In the genomic region with DNA sequence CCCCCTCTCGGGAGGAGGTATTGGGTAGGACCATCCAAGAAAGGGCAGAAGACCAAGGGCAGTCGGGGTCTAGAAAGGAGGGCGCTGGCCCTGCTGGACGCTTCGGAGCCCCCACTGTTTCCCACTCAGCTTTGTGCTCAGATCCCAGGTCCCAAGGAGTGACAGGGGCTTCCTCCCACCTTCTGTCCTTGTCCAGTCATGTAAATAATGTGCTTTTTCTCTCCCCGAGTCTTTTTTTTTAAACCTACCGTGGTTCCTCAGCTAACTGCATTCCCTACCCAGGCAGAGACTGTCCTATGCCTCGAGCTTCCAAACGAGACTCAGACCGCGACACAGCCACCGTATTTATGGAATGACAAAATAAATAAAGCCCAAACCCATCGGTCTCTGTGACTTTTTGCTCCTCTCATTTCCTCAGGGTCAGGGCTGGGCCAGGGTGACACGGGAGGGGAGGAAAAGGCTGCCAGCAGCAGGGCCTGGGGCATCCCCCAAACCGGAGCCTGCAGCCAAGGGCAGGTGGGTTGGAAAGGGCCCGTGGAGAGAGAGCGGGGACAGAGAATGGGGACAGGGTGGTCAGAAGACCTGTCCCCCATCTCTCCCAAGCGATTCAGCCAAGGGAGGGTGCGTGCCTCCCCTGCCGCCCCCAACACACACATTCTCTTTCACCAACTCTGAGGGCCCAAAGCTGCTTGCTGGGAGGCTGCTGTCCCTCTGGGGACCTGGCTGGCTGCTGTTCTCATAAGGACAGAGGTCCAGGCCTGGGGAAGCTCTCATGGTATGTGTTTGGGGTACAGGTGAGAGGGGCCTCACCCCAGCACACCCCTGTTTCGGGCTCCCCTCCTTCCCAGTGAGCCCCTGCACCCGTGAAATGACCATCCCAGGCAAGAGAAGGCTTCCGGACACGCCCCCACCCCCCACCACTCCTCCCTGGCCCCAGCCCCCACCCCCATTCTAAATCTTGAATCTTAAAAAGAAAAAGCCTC, we compare ENCODE assay signal across 20 cellular contexts. TPM values are rescaled to one million over a fixed set of nuclear protein-coding genes. Genes with fewer than 3 reads are reported as not detected.
DNase-seq lines count a peak whose midpoint lies in the region; ATAC-seq lines count a peak whose summit lies in the region.
"Had no signal": no experiment of that assay in that cellular context is flagged by ENCODE, and none has a peak within 500 bp of the region (broad histone marks: within the 10 kb centered on the region; RNA-seq: fewer than 3 reads in every experiment).

No MANE protein-coding gene starts in this region.

- H3K27me3 Mint-ChIP-seq in T-helper 17 cell (no peaks in the 10 kb centered on the region), immature natural killer cell (ENCODE audit: low read depth in 3 of 3) (peaks cover 4 to 22% (median 12%) of the 10 kb centered on the region in 3 donors)
- H3K27me3 Mint-ChIP-seq in stimulated activated naive B cell treated with anti-CD40 and anti-IgM and Interleukin-4, amounts not matched to agents 10 μg/mL and 1 μg/mL and 100 μg/mL, for 72 hours, result peaks cover 0 to 10% of the 10 kb centered on the region in 2 donors

- ATAC-seq in Right ventricle myocardium inferior, result no peak
- ATAC-seq in left ventricle myocardium superior, result no peak
- ATAC-seq in T-helper 17 cell, result peak; percentile 27
- peak; percentile 19 to 20 for ATAC-seq in stimulated activated naive B cell treated with anti-CD40 and anti-IgM and Interleukin-4, amounts not matched to agents 10 μg/mL and 1 μg/mL and 100 μg/mL, for 72 hours (replicated peaks)

- H3K9me3 Mint-ChIP-seq in immature natural killer cell, result no peaks in the 10 kb centered on the region
- no peaks in the 10 kb centered on the region for H3K9me3 Mint-ChIP-seq in stimulated activated naive B cell treated with anti-CD40 and anti-IgM and Interleukin-4, amounts not matched to agents 10 μg/mL and 1 μg/mL and 100 μg/mL, for 72 hours
- H3K9me3 Mint-ChIP-seq: stimulated activated naive CD8-positive, alpha-beta T cell treated with anti-CD3 and anti-CD28 coated beads, Interleukin-15, Interleukin-2, amounts not matched to agents 100 ng/mL and 50 ng/mL, for 24 hours had no signal

- H3K27ac Mint-ChIP-seq in T-helper 17 cell (no peak overlapping the region), immature natural killer cell (peak overlapping the region in 4 of 6 donors; percentile 3 to 76 (median 57))
- H3K27ac Mint-ChIP-seq in stimulated activated naive B cell treated with anti-CD40 and anti-IgM and Interleukin-4, amounts not matched to agents 10 μg/mL and 1 μg/mL and 100 μg/mL, for 72 hours, result peak overlapping the region; percentile 73
- H3K27ac Mint-ChIP-seq: stimulated activated naive CD8-positive, alpha-beta T cell treated with anti-CD3 and anti-CD28 coated beads, Interleukin-15, Interleukin-2, amounts not matched to agents 100 ng/mL and 50 ng/mL, for 24 hours had no signal

- H3K4me3 Mint-ChIP-seq in T-helper 17 cell (no peak overlapping the region), immature natural killer cell (no peak overlapping the region)
- H3K4me3 Mint-ChIP-seq in stimulated activated naive B cell treated with anti-CD40 and anti-IgM and Interleukin-4, amounts not matched to agents 10 μg/mL and 1 μg/mL and 100 μg/mL, for 72 hours, result peak overlapping the region in 1 of 2 donors; percentile 5
- H3K4me3 Mint-ChIP-seq: stimulated activated naive CD8-positive, alpha-beta T cell treated with anti-CD3 and anti-CD28 coated beads, Interleukin-15, Interleukin-2, amounts not matched to agents 100 ng/mL and 50 ng/mL, for 24 hours had no signal

- peak; percentile 51 for DNase-seq in Right ventricle myocardium inferior (ENCODE audit: missing footprints)
- no peak for DNase-seq in left ventricle myocardium superior
- no peak for DNase-seq in T-helper 17 cell
- no peak for DNase-seq in immature natural killer cell
- no peak for DNase-seq in stimulated activated naive B cell treated with anti-CD40 and anti-IgM and Interleukin-4, amounts not matched to agents 10 μg/mL and 1 μg/mL and 100 μg/mL, for 72 hours
- no peak for DNase-seq in pons (ENCODE audit: low spot score)
- no peak for DNase-seq in KG1 (lab: John Stamatoyannopoulos, UW)
- DNase-seq in superior temporal gyrus (ENCODE audit: extremely low spot score), result no peak
- DNase-seq: activated CD4-positive, alpha-beta T cell treated with anti-CD3 and anti-CD28 coated beads for 48 hours; COR-L47; cortex of kidney; H7; MV-4-11; NCI-H1694 treated with DMSO at 0.1 percent for 48 hours; NCI-H345; NCI-H82; SIG-M5; transverse colon had no signal

- H3K4me1 Mint-ChIP-seq in T-helper 17 cell, result peaks cover 5% of the 10 kb centered on the region
- H3K4me1 Mint-ChIP-seq in immature natural killer cell, result peaks cover 0 to 6% of the 10 kb centered on the region in 2 donors
- peaks cover 0 to 7% of the 10 kb centered on the region in 2 donors for H3K4me1 Mint-ChIP-seq in stimulated activated naive B cell treated with anti-CD40 and anti-IgM and Interleukin-4, amounts not matched to agents 10 μg/mL and 1 μg/mL and 100 μg/mL, for 72 hours

- H3K36me3 Mint-ChIP-seq in T-helper 17 cell (ENCODE audit: low read depth), result no peaks in the 10 kb centered on the region
- H3K36me3 Mint-ChIP-seq in immature natural killer cell, result peaks cover 5 to 10% (median 6%) of the 10 kb centered on the region in 3 donors
- peaks cover 24 to 26% of the 10 kb centered on the region in 2 donors for H3K36me3 Mint-ChIP-seq in stimulated activated naive B cell treated with anti-CD40 and anti-IgM and Interleukin-4, amounts not matched to agents 10 μg/mL and 1 μg/mL and 100 μg/mL, for 72 hours

- H3K9me3 ChIP-seq in T-helper 17 cell (ENCODE audit: control insufficient read depth, low read length, poor library complexity, severe bottlenecking), result no peaks in the 10 kb centered on the region
- H3K9me3 ChIP-seq: right lobe of liver, transverse colon had no signal

- intact Hi-C loops in Right ventricle myocardium inferior (cut with DNase I), result no loop called here
- intact Hi-C loops in left ventricle myocardium superior (cut with micrococcal nuclease), result no loop called here

RNA-seq across cellular contexts. Expression of gene KCNAB2, which starts 55.4 kb away (rescaled TPM):
- total RNA-seq in Right ventricle myocardium inferior (21.0 TPM), left ventricle myocardium superior (18.5 TPM), T-helper 17 cell (100 to 1,000 TPM; 203 to 207 TPM)
- polyA plus RNA-seq in immature natural killer cell, result 10 to 100 TPM; 26.1 to 73.8 (median 42.7) TPM

Comparison
In these comparisons a context has a peak if more than half of its experiments do, and no peak if none do; other contexts are left out.
1. ATAC-seq: peak in T-helper 17 cell (single experiment) and stimulated activated naive B cell treated with anti-CD40 and anti-IgM and Interleukin-4, amounts not matched to agents 10 μg/mL and 1 μg/mL and 100 μg/mL, for 72 hours (2 of 2); none in Right ventricle myocardium inferior (single experiment) and left ventricle myocardium superior (single experiment).